In the genomic region with DNA sequence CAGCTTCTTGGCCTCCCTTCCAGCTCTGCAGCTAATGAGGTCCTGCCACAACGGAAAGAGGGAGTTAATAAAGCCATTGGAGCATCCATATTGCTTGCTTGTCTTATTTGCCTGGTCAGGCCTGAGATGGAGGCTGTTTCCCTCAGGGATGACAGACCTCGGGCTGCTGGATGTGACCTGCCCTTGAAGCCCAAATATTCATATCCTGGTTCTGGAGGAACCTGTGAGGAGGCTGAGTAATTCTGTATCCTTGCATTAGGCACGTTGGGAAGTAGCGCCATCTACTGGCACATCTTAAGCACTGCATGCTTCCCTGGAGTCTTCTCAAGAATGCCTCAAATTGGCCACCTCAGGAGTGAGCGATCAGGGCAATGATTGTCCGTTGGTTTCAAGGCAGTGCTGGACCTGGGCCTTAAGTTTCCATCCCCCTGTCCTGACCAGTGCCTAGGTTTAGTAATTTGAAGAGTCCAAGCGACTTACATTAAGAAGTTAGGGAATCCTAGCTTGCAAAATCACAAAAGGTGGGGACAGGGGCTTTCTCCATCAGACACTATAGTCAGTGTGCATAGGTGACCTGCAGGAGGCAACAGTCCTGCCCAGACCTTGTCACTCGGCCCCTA, we compare ENCODE assay signal across 8 cellular contexts. TPM values are rescaled to one million over a fixed set of nuclear protein-coding genes. Genes with fewer than 3 reads are reported as not detected.
DNase-seq lines count a peak whose midpoint lies in the region; ATAC-seq lines count a peak whose summit lies in the region.

No MANE protein-coding gene starts in this region.

- DNase-seq in DMS79 treated with DMSO at 0.1 percent for 48 hours (lab: John Stamatoyannopoulos, UW) (peak; percentile 68), NCI-H2196 treated with DMSO at 0.1 percent for 48 hours (lab: John Stamatoyannopoulos, UW; ENCODE audit: unreplicated experiment) (peak; percentile 57), cerebellar cortex (ENCODE audit: low spot score) (peak; percentile 90), left lobe of liver (ENCODE audit: low spot score) (peak; percentile 64)
- DNase-seq in activated CD4-positive, CD25-positive, alpha-beta regulatory T cell treated with anti-CD3 and anti-CD28 coated beads, Interleukin-2, amount 50 U/mL, for 72 hours, result peak; percentile 67
- DNase-seq in stimulated activated CD4-positive, alpha-beta T cell treated with anti-CD3 and anti-CD28 coated beads, Interleukin-4, amount 100 ng/mL, for 4 hours, result peak; percentile 52 to 67

- ATAC-seq in HG02759 (IDR thresholded peaks at IDR 0.05; ENCODE audit: unreplicated experiment) (peak; percentile 49), left lobe of liver (peak; percentile 91), HG03571 (IDR thresholded peaks at IDR 0.05; ENCODE audit: unreplicated experiment) (no peak)

RNA-seq across cellular contexts. Expression of gene NASP, which starts 13.8 kb away (rescaled TPM):
- total RNA-seq in left lobe of liver, result 28.2 TPM

RNA-seq across cellular contexts. Expression of gene AKR1A1, which starts 19.4 kb away (rescaled TPM):
- 310 TPM for total RNA-seq in left lobe of liver

RNA-seq across cellular contexts. Expression of gene PRDX1, which starts 48.4 kb away (rescaled TPM):
- 320 TPM for total RNA-seq in left lobe of liver

RNA-seq across cellular contexts. Expression of gene CCDC17, which starts 53.8 kb away (rescaled TPM):
- 2.7 TPM for total RNA-seq in left lobe of liver
